19 cellular contexts compared by ENCODE assay signal in the genomic region with DNA sequence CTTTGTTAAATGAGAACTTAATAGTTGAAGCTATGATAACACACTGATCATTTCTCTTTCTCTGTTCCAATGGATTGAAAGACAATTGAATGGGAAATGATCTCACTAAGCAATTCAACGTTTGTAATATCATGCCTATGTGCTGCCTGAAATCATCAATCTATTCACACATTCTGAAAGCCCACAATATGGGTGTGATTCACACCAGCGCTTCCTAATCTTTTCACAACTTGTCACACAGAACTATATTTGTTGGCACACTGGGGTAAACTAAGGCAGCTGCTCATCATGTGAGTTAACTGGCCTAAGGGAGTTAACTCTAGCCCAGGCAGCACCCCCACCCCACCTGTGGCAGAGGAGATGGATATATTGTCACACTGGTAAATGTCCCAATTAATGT. TPM values are rescaled to one million over a fixed set of nuclear protein-coding genes. Genes with fewer than 3 reads are reported as not detected.
A peak's percentile ranks its signal among the peaks of the same experiment; 100 is the strongest.
DNase-seq lines count a peak whose midpoint lies in the region; ATAC-seq and TF ChIP-seq lines count a peak whose summit lies in the region.
"Had no signal": no experiment of that assay in that cellular context is flagged by ENCODE, and none has a peak within 500 bp of the region (broad histone marks: within the 10 kb centered on the region; RNA-seq: fewer than 3 reads in every experiment).

No MANE protein-coding gene starts in this region.

- no peaks in the 10 kb centered on the region for H3K9me2 ChIP-seq in GM23248 (ENCODE audit: insufficient read depth)

- H3K9ac ChIP-seq in GM23248 = peak overlapping the region; percentile 78

- in situ Hi-C loops in GM23248 (cut with MboI) = no loop called here

- 23 to 33% methylated on average over 2 of the region's 2 CpGs for WGBS in GM23248 (ENCODE audit: low coverage in 1 of 2, low lambda C conversion rate in 2 of 2, missing lambda C conversion rate in 2 of 2), 2 experiments

- H2AFZ ChIP-seq in GM23248 = 0 out of 2 replicates have a peak overlapping the region, but pooled peaks have one; percentile 8

- peak overlapping the region; percentile 93 for H3K27ac ChIP-seq in GM23248
- H3K27ac ChIP-seq: HL-60, pancreas had no signal

- no peak for TF ChIP-seq CTCF in natural killer cell (IDR thresholded peaks at IDR 0.05)

- H3K79me2 ChIP-seq in GM23248 (ENCODE audit: insufficient read depth) = no peaks in the 10 kb centered on the region

- peaks cover 37% of the 10 kb centered on the region for H3K4me1 ChIP-seq in GM23248 (ENCODE audit: insufficient read depth)
- H3K4me1 ChIP-seq: pancreas had no signal

- peaks cover 11% of the 10 kb centered on the region for H3K4me1 Mint-ChIP-seq in activated naive CD8-positive, alpha-beta T cell (ENCODE audit: low read depth)
- H3K4me1 Mint-ChIP-seq in natural killer cell = peaks cover 10% of the 10 kb centered on the region in 2 donors
- H3K4me1 Mint-ChIP-seq: activated naive CD8-positive, alpha-beta T cell treated with anti-CD3 and anti-CD28 coated beads, Interleukin-2, amount 10 ng/mL, durations not matched to agents 7 days and 5 days had no signal

- peak overlapping the region; percentile 63 for H3K4me2 ChIP-seq in GM23248 (ENCODE audit: unreplicated experiment)

- no peaks in the 10 kb centered on the region for H3K27me3 ChIP-seq in GM23248 (replicated peaks; ENCODE audit: insufficient read depth)
- H3K27me3 ChIP-seq: pancreas had no signal

- H3K27ac Mint-ChIP-seq in activated naive CD8-positive, alpha-beta T cell = peak overlapping the region; percentile 43
- no peak overlapping the region for H3K27ac Mint-ChIP-seq in natural killer cell
- H3K27ac Mint-ChIP-seq: activated naive CD8-positive, alpha-beta T cell treated with anti-CD3 and anti-CD28 coated beads, Interleukin-2, amount 10 ng/mL, durations not matched to agents 7 days and 5 days had no signal

- H3K36me3 ChIP-seq in GM23248 (ENCODE audit: low read depth) = no peaks in the 10 kb centered on the region
- H3K36me3 ChIP-seq: pancreas had no signal

- intact Hi-C loops in natural killer cell (cut with micrococcal nuclease) = no loop called here

- peak overlapping the region; percentile 44 for H3K4me3 ChIP-seq in GM23248
- H3K4me3 ChIP-seq: pancreas had no signal

- H3K36me3 Mint-ChIP-seq in activated naive CD8-positive, alpha-beta T cell = peaks cover 2% of the 10 kb centered on the region
- peaks cover 8% of the 10 kb centered on the region for H3K36me3 Mint-ChIP-seq in natural killer cell
- H3K36me3 Mint-ChIP-seq: activated naive CD8-positive, alpha-beta T cell treated with anti-CD3 and anti-CD28 coated beads, Interleukin-2, amount 10 ng/mL, durations not matched to agents 7 days and 5 days had no signal

- H3F3A ChIP-seq in GM23248 (ENCODE audit: insufficient read depth) = peaks cover 25% of the 10 kb centered on the region

- ATAC-seq in natural killer cell (peak in 2 of 3 donors; percentile 49 to 56), GM18868 (IDR thresholded peaks at IDR 0.05; ENCODE audit: unreplicated experiment) (no peak)
- ATAC-seq: pancreas had no signal

- H3K9me3 Mint-ChIP-seq in activated naive CD8-positive, alpha-beta T cell (ENCODE audit: low read depth) = peaks cover 10% of the 10 kb centered on the region
- H3K9me3 Mint-ChIP-seq in natural killer cell = no peaks in the 10 kb centered on the region

- H3K9me3 ChIP-seq in GM23248 (ENCODE audit: low read depth) = no peaks in the 10 kb centered on the region
- H3K9me3 ChIP-seq: pancreas had no signal

- peak; percentile 18 for DNase-seq in GM03348 (ENCODE audit: low spot score)
- peak; percentile 68 for DNase-seq in GM23248
- DNase-seq in natural killer cell = no peak
- DNase-seq in germinal center (ENCODE audit: low spot score) = no peak
- DNase-seq in NCI-H524 (lab: John Stamatoyannopoulos, UW) = no peak
- DNase-seq: activated CD4-positive, CD25-positive, alpha-beta regulatory T cell; activated naive CD8-positive, alpha-beta T cell treated with anti-CD3 and anti-CD28 coated beads, Interleukin-2, amount 10 ng/mL, durations not matched to agents 7 days and 5 days; DMS 273 treated with DMSO at 0.1 percent for 48 hours; effector memory CD4-positive, alpha-beta T cell; KG1; left cardiac atrium; NCI-H1105; pancreas; Right ventricle myocardium superior; small intestine had no signal

- H3K27me3 Mint-ChIP-seq in activated naive CD8-positive, alpha-beta T cell = peaks cover 7% of the 10 kb centered on the region
- peaks cover 5 to 19% of the 10 kb centered on the region in 2 donors for H3K27me3 Mint-ChIP-seq in natural killer cell (ENCODE audit: low read depth in 2 of 2)

- H3K4me3 Mint-ChIP-seq in activated naive CD8-positive, alpha-beta T cell = no peak overlapping the region
- H3K4me3 Mint-ChIP-seq in natural killer cell = no peak overlapping the region
- H3K4me3 Mint-ChIP-seq: activated naive CD8-positive, alpha-beta T cell treated with anti-CD3 and anti-CD28 coated beads, Interleukin-2, amount 10 ng/mL, durations not matched to agents 7 days and 5 days; T-helper 1 cell treated with Interleukin-12 subunit alpha and Interleukin-12 subunit beta and Interleukin-4 antibody, amounts not matched to agents 30 μg/mL and 1 μg/mL, for 36 hours had no signal

- no peaks in the 10 kb centered on the region for H4K20me1 ChIP-seq in GM23248 (ENCODE audit: insufficient read depth)

RNA-seq across cellular contexts. Expression of gene UTRN, which starts 37.1 kb away (rescaled TPM):
- 103 TPM in 2 replicates for total RNA-seq in GM23248 (2014; rRNA removed; shearing (Covaris generic))
- polyA plus RNA-seq in GM23248 (2016; fragmentation: Nextera tagmentation; extraction: Ambion mirVana) = 46.6 and 49.4 TPM in 2 replicates
- total RNA-seq in natural killer cell = 100 to 1,000 TPM; 584 to 715 (median 591) TPM

Comparison
In these comparisons a context has a peak if more than half of its experiments do, and no peak if none do; other contexts are left out.
1. DNase-seq: peak in GM03348 (single experiment) and GM23248 (single experiment); none in natural killer cell (single experiment), germinal center (single experiment) and NCI-H524 (0 of 2).